ENCODE assay signal across 9 cellular contexts in the genomic region with DNA sequence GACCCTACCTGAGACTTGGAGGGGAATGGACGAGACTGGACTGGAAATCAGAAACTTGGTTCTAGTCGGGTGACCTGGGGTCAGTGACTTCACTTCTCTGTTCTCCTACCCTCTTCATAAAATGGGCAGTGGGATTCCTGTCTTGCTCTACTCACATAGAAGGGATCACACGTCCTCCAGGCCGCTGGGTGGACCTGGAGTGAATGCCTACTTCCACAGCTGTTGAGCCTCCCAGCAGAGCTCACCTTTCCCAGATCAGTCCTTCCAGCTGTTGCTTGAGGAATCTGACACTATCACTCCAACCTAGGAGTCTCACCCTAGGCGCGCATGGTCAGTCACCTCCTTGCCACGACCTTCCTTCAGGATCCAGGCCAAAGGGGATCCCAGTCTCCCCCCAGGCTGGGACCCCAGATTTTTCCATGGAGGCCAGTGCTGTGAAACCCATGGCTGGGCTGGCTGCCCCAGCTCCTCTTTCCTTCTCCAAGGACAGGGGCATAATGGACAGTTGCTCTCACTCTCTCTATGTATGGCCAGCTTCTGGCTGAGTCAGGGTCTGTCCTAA. TPM values are rescaled to one million over a fixed set of nuclear protein-coding genes. Genes with fewer than 3 reads are reported as not detected.
DNase-seq lines count a peak whose midpoint lies in the region; TF ChIP-seq lines count a peak whose summit lies in the region.
"Had no signal": no experiment of that assay in that cellular context is flagged by ENCODE, and none has a peak within 500 bp of the region (broad histone marks: within the 10 kb centered on the region; RNA-seq: fewer than 3 reads in every experiment).

No MANE protein-coding gene starts in this region.

- no peaks in the 10 kb centered on the region for H3K79me2 ChIP-seq in fibroblast of lung (ENCODE audit: control insufficient read depth, insufficient read depth, low read length)

- TF ChIP-seq EP300 in tibial nerve (IDR thresholded peaks at IDR 0.05): no peak

- TF ChIP-seq CTCF in fibroblast of lung (conservative IDR thresholded peaks at IDR 0.05 in 1 of 2, IDR thresholded peaks at IDR 0.05 in 1 of 2; ENCODE audit: low read depth in 1 of 2, low read length in 2 of 2): no peak
- no peak for TF ChIP-seq CTCF in tibial nerve (IDR thresholded peaks at IDR 0.05)

- H3K27me3 Mint-ChIP-seq in activated CD4-positive, alpha-beta T cell treated with anti-CD3 and anti-CD28 coated beads, Interleukin-2, amount 10 ng/mL, durations not matched to agents 24 days and 14 days: peaks cover 45% of the 10 kb centered on the region

- TF ChIP-seq POLR2A in tibial nerve (IDR thresholded peaks at IDR 0.05): no peak

- H3K36me3 ChIP-seq in fibroblast of lung (ENCODE audit: control insufficient read depth, insufficient read depth, low read length): no peaks in the 10 kb centered on the region
- H3K36me3 ChIP-seq in muscle layer of duodenum (ENCODE audit: control insufficient read depth in 1 of 2, insufficient read depth in 2 of 2, low read length in 2 of 2): no peaks in the 10 kb centered on the region
- H3K36me3 ChIP-seq in tibial nerve: no peaks in the 10 kb centered on the region

- 49 to 72% (median 60%) methylated on average over 7 of the region's 7 CpGs for WGBS in adipose tissue, 3 donors
- WGBS in tibial nerve, 2 donors: 56 to 73% methylated on average over 7 of the region's 7 CpGs

- H3K27ac ChIP-seq in adipose tissue (ENCODE audit: low read depth, low read length) (peak overlapping the region; percentile 70), fibroblast of lung (ENCODE audit: insufficient read depth, low read length) (peak overlapping the region; percentile 4), muscle layer of duodenum (ENCODE audit: low read length) (peak overlapping the region; percentile 84), tibial nerve (peak overlapping the region; percentile 79 to 93 (median 89))

- peak overlapping the region; percentile 13 for H2AFZ ChIP-seq in fibroblast of lung (ENCODE audit: low read length)

- H3K4me3 Mint-ChIP-seq in activated CD4-positive, alpha-beta T cell treated with anti-CD3 and anti-CD28 coated beads, Interleukin-2, amount 10 ng/mL, durations not matched to agents 24 days and 14 days: no peak overlapping the region

- H3K4me1 ChIP-seq in fibroblast of lung (ENCODE audit: control insufficient read depth, extremely low read depth, insufficient read depth, low read length) (peaks cover 28% of the 10 kb centered on the region), muscle layer of duodenum (ENCODE audit: control insufficient read depth in 1 of 2, insufficient read depth in 2 of 2, low read length in 2 of 2) (peaks cover 0 to 24% of the 10 kb centered on the region in 2 donors), tibial nerve (peaks cover 0 to 88% (median 35%) of the 10 kb centered on the region in 4 donors)

- H3K4me3 ChIP-seq in fibroblast of lung (replicated peaks in 1 of 4; ENCODE audit: control extremely low read depth in 1 of 4, insufficient read depth in 1 of 4, low read depth in 3 of 4, low read length in 4 of 4) (peak overlapping the region; percentile 19 to 65 (median 50)), muscle layer of duodenum (ENCODE audit: low read depth in 1 of 2, low read length in 2 of 2) (peak overlapping the region; percentile 60 to 75), tibial nerve (peak overlapping the region; percentile 37 to 63 (median 49))

- peak overlapping the region; percentile 60 for H3K9ac ChIP-seq in fibroblast of lung (ENCODE audit: insufficient read depth, low read length)

- no peak overlapping the region for H3K27ac Mint-ChIP-seq in activated CD4-positive, alpha-beta T cell treated with anti-CD3 and anti-CD28 coated beads, Interleukin-2, amount 10 ng/mL, durations not matched to agents 24 days and 14 days

- H3K9me3 ChIP-seq in fibroblast of lung (ENCODE audit: control insufficient read depth, insufficient read depth, low read depth, low read length) (no peaks in the 10 kb centered on the region), muscle layer of duodenum (ENCODE audit: control insufficient read depth in 1 of 2, low read length in 2 of 2) (no peaks in the 10 kb centered on the region), tibial nerve (no peaks in the 10 kb centered on the region)

- peak overlapping the region; percentile 84 for H3K4me2 ChIP-seq in fibroblast of lung (ENCODE audit: extremely low read depth, insufficient read depth, low read length)

- no peaks in the 10 kb centered on the region for H3K9me3 Mint-ChIP-seq in activated CD4-positive, alpha-beta T cell treated with anti-CD3 and anti-CD28 coated beads, Interleukin-2, amount 10 ng/mL, durations not matched to agents 24 days and 14 days
- H3K9me3 Mint-ChIP-seq: naive B cell had no signal

- no peaks in the 10 kb centered on the region for H3K36me3 Mint-ChIP-seq in activated CD4-positive, alpha-beta T cell treated with anti-CD3 and anti-CD28 coated beads, Interleukin-2, amount 10 ng/mL, durations not matched to agents 24 days and 14 days (ENCODE audit: low read depth)

- H3K4me1 Mint-ChIP-seq in activated CD4-positive, alpha-beta T cell treated with anti-CD3 and anti-CD28 coated beads, Interleukin-2, amount 10 ng/mL, durations not matched to agents 24 days and 14 days: no peaks in the 10 kb centered on the region

- intact Hi-C loops in activated CD4-positive, alpha-beta T cell treated with anti-CD3 and anti-CD28 coated beads, Interleukin-2, amount 10 ng/mL, durations not matched to agents 24 days and 14 days (cut with micrococcal nuclease): no loop called here

- no peaks in the 10 kb centered on the region for H4K20me1 ChIP-seq in fibroblast of lung (ENCODE audit: control insufficient read depth, extremely low read depth, insufficient read depth, low read length)

- no peak for DNase-seq in fibroblast of lung (ENCODE audit: low read depth in 2 of 2)
- DNase-seq in tibial nerve (ENCODE audit: low spot score in 2 of 2): peak in 1 of 2 donors; percentile 9
- DNase-seq in iPS-NIHi11 (ENCODE audit: low spot score): no peak
- no peak for DNase-seq in activated CD4-positive, alpha-beta T cell treated with anti-CD3 and anti-CD28 coated beads, Interleukin-2, amount 10 ng/mL, durations not matched to agents 24 days and 14 days
- no peak for DNase-seq in cerebellar cortex (ENCODE audit: low spot score)
- DNase-seq: naive B cell, SW 1271 had no signal

- H3K27me3 ChIP-seq in fibroblast of lung (ENCODE audit: control insufficient read depth, insufficient read depth, low read length) (no peaks in the 10 kb centered on the region), muscle layer of duodenum (ENCODE audit: low read depth, low read length) (peaks cover 6% of the 10 kb centered on the region), tibial nerve (peaks cover 0 to 15% of the 10 kb centered on the region in 2 donors)

RNA-seq across cellular contexts. Expression of a gene that starts 0.6 kb away (rescaled TPM):
- polyA plus RNA-seq in adipose tissue (10 to 100 TPM; 12.9 to 61.5 (median 59.9) TPM), fibroblast of lung (8.9 and 15.0 TPM in 2 replicates)
- total RNA-seq in fibroblast of lung (20.8 and 36.2 TPM in 2 replicates), tibial nerve (100 to 1,000 TPM in 1 of 4 donors, 10 to 100 TPM in 3; 68.4 to 318 (median 80.7) TPM)
- 19.2 and 34.5 TPM in 2 replicates for polyA plus RNA-seq in fibroblast of lung (2012)
- polyA minus RNA-seq in fibroblast of lung (ENCODE audit: low replicate concordance): 27.3 and 35.7 TPM in 2 replicates
- total RNA-seq in activated CD4-positive, alpha-beta T cell treated with anti-CD3 and anti-CD28 coated beads, Interleukin-2, amount 10 ng/mL, durations not matched to agents 24 days and 14 days: not detected in 2 replicates

RNA-seq across cellular contexts. Expression of a gene that starts 20.0 kb away (rescaled TPM):
- polyA plus RNA-seq in adipose tissue (under 1 TPM in 1 of 3 donors, not detected in 2; 0.03 TPM), fibroblast of lung (0.17 TPM in 1 of 2 replicates, not detected in the other)
- total RNA-seq in fibroblast of lung (under 0.01 TPM in 1 of 2 replicates, not detected in the other), tibial nerve (under 1 TPM in 2 of 4 donors, not detected in 2; 0.60 to 0.66 TPM)
- 0.06 TPM in 1 of 2 replicates, not detected in the other for polyA plus RNA-seq in fibroblast of lung (2012)
- not detected in 2 replicates for polyA minus RNA-seq in fibroblast of lung (ENCODE audit: low replicate concordance)
- total RNA-seq in activated CD4-positive, alpha-beta T cell treated with anti-CD3 and anti-CD28 coated beads, Interleukin-2, amount 10 ng/mL, durations not matched to agents 24 days and 14 days: not detected in 2 replicates

RNA-seq across cellular contexts. Expression of a gene that starts 43.6 kb away (rescaled TPM):
- 10 to 100 TPM in 2 of 3 donors, 1 to 10 TPM in 1; 8.9 to 26.9 (median 20.0) TPM for polyA plus RNA-seq in adipose tissue
- 11.3 and 12.4 TPM in 2 replicates for total RNA-seq in fibroblast of lung
- 13.0 and 13.6 TPM in 2 replicates for polyA plus RNA-seq in fibroblast of lung
- 10.5 and 10.6 TPM in 2 replicates for polyA plus RNA-seq in fibroblast of lung (2012)
- 14.5 and 30.9 TPM in 2 replicates for polyA minus RNA-seq in fibroblast of lung (ENCODE audit: low replicate concordance)
- 10 to 100 TPM; 11.6 to 19.8 (median 17.1) TPM for total RNA-seq in tibial nerve
- total RNA-seq in activated CD4-positive, alpha-beta T cell treated with anti-CD3 and anti-CD28 coated beads, Interleukin-2, amount 10 ng/mL, durations not matched to agents 24 days and 14 days: 7.1 and 8.1 TPM in 2 replicates

RNA-seq across cellular contexts. Expression of a gene that starts 59.4 kb away (rescaled TPM):
- polyA plus RNA-seq in adipose tissue (under 1 TPM; 0.12 to 0.30 (median 0.22) TPM), fibroblast of lung (0.06 and 0.07 TPM in 2 replicates)
- total RNA-seq in fibroblast of lung (0.17 and 0.26 TPM in 2 replicates), tibial nerve (1 to 10 TPM; 1.1 to 2.1 (median 1.3) TPM)
- 0.05 and 0.06 TPM in 2 replicates for polyA plus RNA-seq in fibroblast of lung (2012)
- 0.26 TPM in 1 of 2 replicates, not detected in the other for polyA minus RNA-seq in fibroblast of lung (ENCODE audit: low replicate concordance)
- 0.30 and 0.33 TPM in 2 replicates for total RNA-seq in activated CD4-positive, alpha-beta T cell treated with anti-CD3 and anti-CD28 coated beads, Interleukin-2, amount 10 ng/mL, durations not matched to agents 24 days and 14 days

Comparison
In these comparisons a context has a peak if more than half of its experiments do, and no peak if none do; other contexts are left out.
1. H3K27ac ChIP-seq: peak in every context shown above with its lines; median percentile 89 in tibial nerve; 84 in muscle layer of duodenum; 70 in adipose tissue; 4 in fibroblast of lung.
2. RNA of a gene that starts 0.6 kb away (total RNA-seq): 68.4 to 318 TPM in tibial nerve and 20.8 to 36.2 TPM in fibroblast of lung; not detected in activated CD4-positive, alpha-beta T cell treated with anti-CD3 and anti-CD28 coated beads, Interleukin-2, amount 10 ng/mL, durations not matched to agents 24 days and 14 days; every median in the first group is over 10 times any median in the second.
3. Peak in every context shown above with its lines, with median percentiles within 50 percentile points of each other: H3K4me3 ChIP-seq.